Comparison of ENCODE assay signal across 8 cellular contexts in the genomic region with DNA sequence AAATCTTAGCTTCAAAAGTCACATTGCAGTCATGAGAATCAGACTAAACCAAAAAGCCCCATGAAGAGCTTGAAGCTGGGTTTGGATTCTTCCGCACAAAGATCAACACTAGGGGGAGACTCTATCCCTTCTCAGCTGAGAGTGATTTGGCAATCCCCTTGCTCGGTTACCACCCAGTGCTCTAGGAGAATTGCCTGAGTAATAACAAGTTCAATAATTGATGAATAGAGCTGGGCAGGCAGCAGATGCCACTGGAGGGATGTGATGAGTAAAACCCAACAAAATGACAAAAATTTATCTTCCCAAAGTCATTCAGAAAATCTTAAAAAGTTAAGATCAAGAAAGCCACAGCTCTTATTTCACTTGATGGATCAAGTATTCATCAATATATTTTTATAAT.
DNase-seq lines count a peak whose midpoint lies in the region; ATAC-seq and FAIRE-seq lines count a peak whose summit lies in the region.

No MANE protein-coding gene starts in this region.

- H4K8ac ChIP-seq in neuronal stem cell (ENCODE audit: low read depth, low read length): no peak overlapping the region

- no peaks in the 10 kb centered on the region for H3K4me1 ChIP-seq in neuronal stem cell (ENCODE audit: control insufficient read depth in 2 of 2, insufficient read depth in 1 of 2, low read depth in 1 of 2, low read length in 2 of 2)

- no peak overlapping the region for H3K9ac ChIP-seq in neuronal stem cell (ENCODE audit: low read depth, low read length, poor library complexity)

- H3K4me2 ChIP-seq in neuronal stem cell (ENCODE audit: insufficient read depth, low read length, poor library complexity, severe bottlenecking): no peak overlapping the region

- H2AK5ac ChIP-seq in neuronal stem cell (ENCODE audit: low read depth, low read length): no peak overlapping the region

- FAIRE-seq in urothelium cell line (lab: Jason Lieb, UNC): no peak

- no CpG with 5 or more reads among the region's 2 CpGs for WGBS in neuronal stem cell (ENCODE audit: extremely low coverage in 2 of 2, insufficient read length in 2 of 2, insufficient replicate concordance in 1 of 2), 2 donors

- H2BK15ac ChIP-seq in neuronal stem cell (ENCODE audit: low read length): no peak overlapping the region

- H3K27ac ChIP-seq in neuronal stem cell (replicated peaks; ENCODE audit: low read length): no peak overlapping the region

- no peak overlapping the region for H3K4me3 ChIP-seq in neuronal stem cell (ENCODE audit: low read length in 2 of 2)

- peak; percentile 51 for DNase-seq in DMS153 (lab: John Stamatoyannopoulos, UW)
- peak; percentile 70 for DNase-seq in NCI-H748 treated with DMSO at 0.1 percent for 48 hours (lab: John Stamatoyannopoulos, UW)
- DNase-seq in activated CD8-positive, alpha-beta memory T cell treated with anti-CD3 and anti-CD28 coated beads, Interleukin-2, amount 50 U/mL, for 24 hours (ENCODE audit: extremely low read depth): peak; percentile 21
- peak; percentile 95 for DNase-seq in fibroblast of peridontal ligament (ENCODE audit: extremely low read depth)
- DNase-seq in neuronal stem cell (ENCODE audit: low spot score): peak; percentile 52
- peak; percentile 72 for DNase-seq in urothelium cell line (ENCODE audit: low spot score)

- no peak overlapping the region for H3K14ac ChIP-seq in neuronal stem cell (ENCODE audit: low read length)

- H4K91ac ChIP-seq in neuronal stem cell (ENCODE audit: low read depth, low read length, poor library complexity): no peak overlapping the region

- H3K4ac ChIP-seq in neuronal stem cell (ENCODE audit: low read length): no peak overlapping the region

- H2BK5ac ChIP-seq in neuronal stem cell (ENCODE audit: low read length): no peak overlapping the region

- H3K36me3 ChIP-seq in neuronal stem cell (replicated peaks in 1 of 2; ENCODE audit: control insufficient read depth in 2 of 2, insufficient read depth in 2 of 2, low read length in 2 of 2): no peaks in the 10 kb centered on the region

- no peaks in the 10 kb centered on the region for H3K27me3 ChIP-seq in neuronal stem cell (ENCODE audit: control insufficient read depth in 3 of 3, insufficient read depth in 3 of 3, low read depth in 1 of 3, low read length in 3 of 3)

- H3K23ac ChIP-seq in neuronal stem cell (ENCODE audit: low read depth, low read length, poor library complexity): no peak overlapping the region

- no peak overlapping the region for H2BK12ac ChIP-seq in neuronal stem cell (ENCODE audit: low read length)

- H3K18ac ChIP-seq in neuronal stem cell (ENCODE audit: low read length): no peak overlapping the region

- H3K9me3 ChIP-seq in neuronal stem cell (replicated peaks in 1 of 2; ENCODE audit: control insufficient read depth in 2 of 2, insufficient read depth in 1 of 2, low read depth in 1 of 2, low read length in 2 of 2): no peaks in the 10 kb centered on the region

- H2BK120ac ChIP-seq in neuronal stem cell (ENCODE audit: low read depth, low read length): no peak overlapping the region

- peak; percentile 84 for ATAC-seq in GM19397 (IDR thresholded peaks at IDR 0.05; ENCODE audit: unreplicated experiment)
- ATAC-seq in HG03460 (IDR thresholded peaks at IDR 0.05; ENCODE audit: unreplicated experiment): peak; percentile 86

- H2AFZ ChIP-seq in neuronal stem cell (ENCODE audit: low read length): peak overlapping the region; percentile 54

- no peaks in the 10 kb centered on the region for H3K79me1 ChIP-seq in neuronal stem cell (ENCODE audit: low read depth, low read length)

Comparison
In these comparisons a context has a peak if more than half of its experiments do, and no peak if none do; other contexts are left out.
1. DNase-seq: peak in every context shown above with its lines; median percentile 95 in fibroblast of peridontal ligament; 72 in urothelium cell line; 70 in NCI-H748 treated with DMSO at 0.1 percent for 48 hours; 52 in neuronal stem cell; 51 in DMS153; 21 in activated CD8-positive, alpha-beta memory T cell treated with anti-CD3 and anti-CD28 coated beads, Interleukin-2, amount 50 U/mL, for 24 hours.